ENCODE assay signal across 1 cellular context in genomic region chr5:163448491-163448890, GRCh38.
TF ChIP-seq lines count a peak whose summit lies in the region.

No MANE protein-coding gene starts in this region.

TF ChIP-seq in IMR-90, 13 proteins besides CTCF, POLR2A, EP300 and RAD21:
- TF ChIP-seq MXI1 (IDR thresholded peaks at IDR 0.05; ENCODE audit: borderline replicate concordance, low read depth, low read length) (no peak), MAFK (IDR thresholded peaks at IDR 0.05; ENCODE audit: low read depth, low read length) (no peak), CHD1 (IDR thresholded peaks at IDR 0.05; ENCODE audit: low read depth, low read length) (no peak), ELK1 (IDR thresholded peaks at IDR 0.05; ENCODE audit: borderline replicate concordance, low read depth, low read length) (no peak), SMC3 (IDR thresholded peaks at IDR 0.05; ENCODE audit: low read depth, low read length) (no peak), MAZ (IDR thresholded peaks at IDR 0.05; ENCODE audit: borderline replicate concordance, low read depth, low read length) (no peak), RFX5 (IDR thresholded peaks at IDR 0.05; ENCODE audit: low read depth, low read length) (no peak), CEBPB (IDR thresholded peaks at IDR 0.05; ENCODE audit: low read depth, low read length) (peak; percentile 58; the same call in 1 of the 2 replicates)
TF ChIP-seq in IMR-90: peak in this region for 1.
